ENCODE assay signal across 8 cellular contexts in genomic region chr4:6716018-6716911, GRCh38. TPM values are rescaled to one million over a fixed set of nuclear protein-coding genes. Genes with fewer than 3 reads are reported as not detected.
DNase-seq lines count a peak whose midpoint lies in the region; ATAC-seq and TF ChIP-seq lines count a peak whose summit lies in the region.

BLOC1S4 (plus strand) TSS chr4:6716174; CDS start chr4:6716210, 36 bp downstream.

- intact Hi-C loops in activated B cell treated with CpG ODN at 0.5 μM for 24 hours (cut with micrococcal nuclease), result loop anchor here (1.0 to 5.0 kb wide), 10 partner anchors 9 to 449 kb away; partner anchors contain the start of genes GRPEL1, KIAA0232, MAN2B2 and MRFAP1

- H3K4me3 ChIP-seq in cardiac fibroblast (replicated peaks in 1 of 2; ENCODE audit: low read depth in 2 of 2, low read length in 2 of 2), result peak within 1 kb of the TSS; percentile 91 to 94

- peak within 1 kb of the TSS; percentile 91 for H3K4me3 Mint-ChIP-seq in activated B cell treated with CpG ODN at 0.5 μM for 24 hours

- peaks cover 3% of the 10 kb centered on the region for H3K27me3 Mint-ChIP-seq in activated B cell treated with CpG ODN at 0.5 μM for 24 hours

- H3K9me3 Mint-ChIP-seq in activated B cell treated with CpG ODN at 0.5 μM for 24 hours, result peaks cover 2% of the 10 kb centered on the region

- H3K27ac Mint-ChIP-seq in activated B cell treated with CpG ODN at 0.5 μM for 24 hours, result peak within 1 kb of the TSS; percentile 96

- POLR2A ChIA-PET in activated B cell treated with CpG ODN at 0.5 μM for 24 hours (lab: Charles Lee), result interaction anchor here (0.6 to 3.8 kb wide), 11 partner anchors 8 to 352 kb away, joined by 3 to 52 read pairs (median 6); partner anchors contain the start of genes GRPEL1, MAN2B2, MRFAP1 and TADA2B

- CTCF ChIA-PET in activated B cell treated with CpG ODN at 0.5 μM for 24 hours (lab: Charles Lee), result interaction anchor here (0.7 to 7.2 kb wide), 3 partner anchors 158 to 354 kb away, joined by 3 to 117 read pairs (median 77); partner anchors contain the start of gene GRPEL1

- peak; percentile 82 for DNase-seq in ACHN
- peak; percentile 98 for DNase-seq in NCI-H2196 (lab: John Stamatoyannopoulos, UW; ENCODE audit: unreplicated experiment)
- DNase-seq in activated B cell treated with CpG ODN at 0.5 μM for 24 hours, result peak; percentile 87
- DNase-seq in cardiac fibroblast (ENCODE audit: low read depth in 2 of 2), result peak; percentile 93 to 94
- DNase-seq in iris pigment epithelial cell (ENCODE audit: low read depth), result peak; percentile 91
- peak; percentile 78 to 80 for DNase-seq in stimulated activated CD4-positive, alpha-beta T cell treated with anti-CD3 and anti-CD28 coated beads, Interleukin-12 subunit alpha, Interleukin-12 subunit beta, amount 100 ng/mL, for 24 hours (ENCODE audit: low read depth in 2 of 2)

- in situ Hi-C loops in ACHN (cut with HindIII; ENCODE audit: low pct_ligation_motif_present, low pct_unique_long_range_greater_than_20kb, low sequenced_read_pairs), result no loop called here

- no peak for TF ChIP-seq CTCF in activated B cell treated with CpG ODN at 0.5 μM for 24 hours (IDR thresholded peaks at IDR 0.05)
- no peak for TF ChIP-seq CTCF in cardiac fibroblast (IDR thresholded peaks at IDR 0.05; ENCODE audit: low read depth, low read length)

- H3K36me3 Mint-ChIP-seq in activated B cell treated with CpG ODN at 0.5 μM for 24 hours (ENCODE audit: low read depth), result peaks cover 13% of the 10 kb centered on the region

- ATAC-seq in GM18867 (IDR thresholded peaks at IDR 0.05; ENCODE audit: unreplicated experiment), result peak; percentile 81
- peak; percentile 79 for ATAC-seq in HG03097 (IDR thresholded peaks at IDR 0.05; ENCODE audit: low FRiP score, unreplicated experiment)
- peak; percentile 85 for ATAC-seq in activated B cell treated with CpG ODN at 0.5 μM for 24 hours (ENCODE audit: low read depth)

- peaks cover 39% of the 10 kb centered on the region for H3K4me1 Mint-ChIP-seq in activated B cell treated with CpG ODN at 0.5 μM for 24 hours

RNA-seq across cellular contexts. Expression of gene BLOC1S4, which starts in this region (rescaled TPM):
- 19.8 and 20.3 TPM in 2 replicates for total RNA-seq in activated B cell treated with CpG ODN at 0.5 μM for 24 hours

Comparison
In these comparisons a context has a peak if more than half of its experiments do, and no peak if none do; other contexts are left out.
1. Peak in every context shown above with its lines: DNase-seq, ATAC-seq and H3K4me3 ChIP-seq.